In the genomic region with DNA sequence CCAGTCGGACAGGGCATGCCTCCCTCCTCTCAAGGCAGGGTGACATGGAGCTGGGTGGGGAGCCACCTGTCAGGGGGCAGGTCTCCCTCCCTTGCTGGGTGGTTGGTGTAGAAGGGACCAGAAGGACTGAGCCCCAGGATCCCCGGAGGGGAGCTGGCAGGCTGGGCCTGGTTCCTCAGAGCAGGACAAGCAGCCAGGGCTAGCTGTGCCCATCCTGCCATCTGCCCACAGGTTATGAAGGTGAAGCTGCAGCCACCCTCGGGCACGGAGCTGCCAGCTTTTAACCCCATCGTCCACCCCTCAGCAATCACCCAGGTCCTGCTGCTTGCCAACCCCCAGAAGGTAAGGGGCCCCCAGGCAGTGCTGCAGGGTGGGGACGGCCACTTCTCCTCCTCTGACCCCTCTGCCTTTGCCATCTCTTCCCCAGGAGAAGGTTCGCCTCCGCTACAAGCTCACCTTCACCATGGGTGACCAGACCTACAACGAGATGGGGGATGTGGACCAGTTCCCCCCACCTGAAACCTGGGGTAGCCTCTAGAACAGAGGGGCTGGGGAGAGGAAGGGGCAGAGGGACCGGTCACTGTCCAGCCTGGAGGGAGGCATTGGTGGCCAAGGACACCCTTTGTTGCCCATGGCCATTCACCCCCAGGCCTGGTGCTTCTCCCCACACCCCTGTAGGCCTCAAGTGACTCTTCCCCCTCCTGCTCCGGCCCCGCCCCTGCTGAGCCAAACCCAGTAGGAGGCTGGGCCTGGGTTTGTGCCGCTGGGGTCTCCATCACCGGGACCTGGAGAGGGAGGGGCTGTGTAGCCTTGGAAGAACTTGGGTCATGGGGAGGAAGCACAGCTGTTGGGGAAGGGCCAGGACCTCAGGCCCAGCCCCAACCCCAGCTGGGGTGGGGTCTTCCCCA, we compare ENCODE assay signal across 1 cellular context.
TF ChIP-seq lines count a peak whose summit lies in the region.

No MANE protein-coding gene starts in this region.

TF ChIP-seq in liver, 16 proteins besides CTCF, POLR2A, EP300 and RAD21 (continued from another document):
- TF ChIP-seq, protein P1, sequence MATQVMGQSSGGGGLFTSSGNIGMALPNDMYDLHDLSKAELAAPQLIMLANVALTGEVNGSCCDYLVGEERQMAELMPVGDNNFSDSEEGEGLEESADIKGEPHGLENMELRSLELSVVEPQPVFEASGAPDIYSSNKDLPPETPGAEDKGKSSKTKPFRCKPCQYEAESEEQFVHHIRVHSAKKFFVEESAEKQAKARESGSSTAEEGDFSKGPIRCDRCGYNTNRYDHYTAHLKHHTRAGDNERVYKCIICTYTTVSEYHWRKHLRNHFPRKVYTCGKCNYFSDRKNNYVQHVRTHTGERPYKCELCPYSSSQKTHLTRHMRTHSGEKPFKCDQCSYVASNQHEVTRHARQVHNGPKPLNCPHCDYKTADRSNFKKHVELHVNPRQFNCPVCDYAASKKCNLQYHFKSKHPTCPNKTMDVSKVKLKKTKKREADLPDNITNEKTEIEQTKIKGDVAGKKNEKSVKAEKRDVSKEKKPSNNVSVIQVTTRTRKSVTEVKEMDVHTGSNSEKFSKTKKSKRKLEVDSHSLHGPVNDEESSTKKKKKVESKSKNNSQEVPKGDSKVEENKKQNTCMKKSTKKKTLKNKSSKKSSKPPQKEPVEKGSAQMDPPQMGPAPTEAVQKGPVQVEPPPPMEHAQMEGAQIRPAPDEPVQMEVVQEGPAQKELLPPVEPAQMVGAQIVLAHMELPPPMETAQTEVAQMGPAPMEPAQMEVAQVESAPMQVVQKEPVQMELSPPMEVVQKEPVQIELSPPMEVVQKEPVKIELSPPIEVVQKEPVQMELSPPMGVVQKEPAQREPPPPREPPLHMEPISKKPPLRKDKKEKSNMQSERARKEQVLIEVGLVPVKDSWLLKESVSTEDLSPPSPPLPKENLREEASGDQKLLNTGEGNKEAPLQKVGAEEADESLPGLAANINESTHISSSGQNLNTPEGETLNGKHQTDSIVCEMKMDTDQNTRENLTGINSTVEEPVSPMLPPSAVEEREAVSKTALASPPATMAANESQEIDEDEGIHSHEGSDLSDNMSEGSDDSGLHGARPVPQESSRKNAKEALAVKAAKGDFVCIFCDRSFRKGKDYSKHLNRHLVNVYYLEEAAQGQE (IDR thresholded peaks at IDR 0.05): no peak
- TF ChIP-seq HNF4A (conservative IDR thresholded peaks at IDR 0.05) (no peak), TAF1 (conservative IDR thresholded peaks at IDR 0.05) (no peak), YY1 (IDR thresholded peaks at IDR 0.05) (no peak), NR2F2 (IDR thresholded peaks at IDR 0.05) (no peak), HNF4G (IDR thresholded peaks at IDR 0.05) (no peak), GABPA (IDR thresholded peaks at IDR 0.05 in 1 of 2, conservative IDR thresholded peaks at IDR 0.05 in 1 of 2) (no peak)
- TF ChIP-seq, protein P2, sequence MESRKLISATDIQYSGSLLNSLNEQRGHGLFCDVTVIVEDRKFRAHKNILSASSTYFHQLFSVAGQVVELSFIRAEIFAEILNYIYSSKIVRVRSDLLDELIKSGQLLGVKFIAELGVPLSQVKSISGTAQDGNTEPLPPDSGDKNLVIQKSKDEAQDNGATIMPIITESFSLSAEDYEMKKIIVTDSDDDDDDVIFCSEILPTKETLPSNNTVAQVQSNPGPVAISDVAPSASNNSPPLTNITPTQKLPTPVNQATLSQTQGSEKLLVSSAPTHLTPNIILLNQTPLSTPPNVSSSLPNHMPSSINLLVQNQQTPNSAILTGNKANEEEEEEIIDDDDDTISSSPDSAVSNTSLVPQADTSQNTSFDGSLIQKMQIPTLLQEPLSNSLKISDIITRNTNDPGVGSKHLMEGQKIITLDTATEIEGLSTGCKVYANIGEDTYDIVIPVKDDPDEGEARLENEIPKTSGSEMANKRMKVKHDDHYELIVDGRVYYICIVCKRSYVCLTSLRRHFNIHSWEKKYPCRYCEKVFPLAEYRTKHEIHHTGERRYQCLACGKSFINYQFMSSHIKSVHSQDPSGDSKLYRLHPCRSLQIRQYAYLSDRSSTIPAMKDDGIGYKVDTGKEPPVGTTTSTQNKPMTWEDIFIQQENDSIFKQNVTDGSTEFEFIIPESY (IDR thresholded peaks at IDR 0.05): no peak
- TF ChIP-seq, protein P3, sequence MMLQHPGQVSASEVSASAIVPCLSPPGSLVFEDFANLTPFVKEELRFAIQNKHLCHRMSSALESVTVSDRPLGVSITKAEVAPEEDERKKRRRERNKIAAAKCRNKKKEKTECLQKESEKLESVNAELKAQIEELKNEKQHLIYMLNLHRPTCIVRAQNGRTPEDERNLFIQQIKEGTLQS (IDR thresholded peaks at IDR 0.05): no peak
